In genomic region chr15:85795669-85796305, GRCh38 we compare ENCODE assay signal across 1 cellular context.
TF ChIP-seq lines count a peak whose summit lies in the region.

No MANE protein-coding gene starts in this region.

TF ChIP-seq in IMR-90, 13 proteins besides CTCF, POLR2A, EP300 and RAD21 (continued from another document):
- TF ChIP-seq MXI1 (IDR thresholded peaks at IDR 0.05; ENCODE audit: borderline replicate concordance, low read depth, low read length) (no peak), MAFK (IDR thresholded peaks at IDR 0.05; ENCODE audit: low read depth, low read length) (no peak), BHLHE40 (IDR thresholded peaks at IDR 0.05; ENCODE audit: low read depth, low read length) (no peak), FOS (IDR thresholded peaks at IDR 0.05; ENCODE audit: low read depth, low read length) (no peak), RCOR1 (IDR thresholded peaks at IDR 0.05; ENCODE audit: insufficient replicate concordance, low read length) (no peak), CHD1 (IDR thresholded peaks at IDR 0.05; ENCODE audit: low read depth, low read length) (no peak), SMC3 (IDR thresholded peaks at IDR 0.05; ENCODE audit: low read depth, low read length) (no peak), CEBPB (IDR thresholded peaks at IDR 0.05; ENCODE audit: low read depth, low read length) (no peak), ELK1 (IDR thresholded peaks at IDR 0.05; ENCODE audit: borderline replicate concordance, low read depth, low read length) (no peak), RFX5 (IDR thresholded peaks at IDR 0.05; ENCODE audit: low read depth, low read length) (no peak), NFE2L2 (IDR thresholded peaks at IDR 0.05; ENCODE audit: low read depth, low read length) (no peak), USF2 (IDR thresholded peaks at IDR 0.05; ENCODE audit: low read depth, low read length) (no peak)
